ENCODE assay signal across 1 cellular context in the genomic region with DNA sequence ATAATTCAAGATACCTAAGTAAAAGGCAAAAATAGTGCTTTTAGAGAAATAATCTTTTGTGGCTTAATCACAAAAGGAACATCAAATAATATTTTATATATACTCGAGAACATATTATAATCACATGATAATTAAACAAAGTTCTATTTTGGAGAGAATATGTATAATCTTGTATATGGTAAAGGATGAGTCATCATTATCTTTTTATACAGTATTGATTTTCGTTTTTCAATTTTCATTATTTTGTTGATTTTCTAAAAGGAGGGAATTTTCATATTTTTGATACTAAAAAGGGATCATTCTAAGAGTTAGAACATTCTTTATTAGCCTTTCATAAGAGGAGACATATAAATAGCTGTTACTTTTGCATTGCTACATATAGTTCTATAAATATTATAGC.
TF ChIP-seq lines count a peak whose summit lies in the region.

No MANE protein-coding gene starts in this region.

TF ChIP-seq in HepG2, 621 proteins besides CTCF, POLR2A, EP300 and RAD21 (continued from another document):
- no peak for TF ChIP-seq CREM (IDR thresholded peaks at IDR 0.05)
- no peak for TF ChIP-seq CREM (CRISPR knock-in tag; IDR thresholded peaks at IDR 0.05)
- TF ChIP-seq, protein P1, sequence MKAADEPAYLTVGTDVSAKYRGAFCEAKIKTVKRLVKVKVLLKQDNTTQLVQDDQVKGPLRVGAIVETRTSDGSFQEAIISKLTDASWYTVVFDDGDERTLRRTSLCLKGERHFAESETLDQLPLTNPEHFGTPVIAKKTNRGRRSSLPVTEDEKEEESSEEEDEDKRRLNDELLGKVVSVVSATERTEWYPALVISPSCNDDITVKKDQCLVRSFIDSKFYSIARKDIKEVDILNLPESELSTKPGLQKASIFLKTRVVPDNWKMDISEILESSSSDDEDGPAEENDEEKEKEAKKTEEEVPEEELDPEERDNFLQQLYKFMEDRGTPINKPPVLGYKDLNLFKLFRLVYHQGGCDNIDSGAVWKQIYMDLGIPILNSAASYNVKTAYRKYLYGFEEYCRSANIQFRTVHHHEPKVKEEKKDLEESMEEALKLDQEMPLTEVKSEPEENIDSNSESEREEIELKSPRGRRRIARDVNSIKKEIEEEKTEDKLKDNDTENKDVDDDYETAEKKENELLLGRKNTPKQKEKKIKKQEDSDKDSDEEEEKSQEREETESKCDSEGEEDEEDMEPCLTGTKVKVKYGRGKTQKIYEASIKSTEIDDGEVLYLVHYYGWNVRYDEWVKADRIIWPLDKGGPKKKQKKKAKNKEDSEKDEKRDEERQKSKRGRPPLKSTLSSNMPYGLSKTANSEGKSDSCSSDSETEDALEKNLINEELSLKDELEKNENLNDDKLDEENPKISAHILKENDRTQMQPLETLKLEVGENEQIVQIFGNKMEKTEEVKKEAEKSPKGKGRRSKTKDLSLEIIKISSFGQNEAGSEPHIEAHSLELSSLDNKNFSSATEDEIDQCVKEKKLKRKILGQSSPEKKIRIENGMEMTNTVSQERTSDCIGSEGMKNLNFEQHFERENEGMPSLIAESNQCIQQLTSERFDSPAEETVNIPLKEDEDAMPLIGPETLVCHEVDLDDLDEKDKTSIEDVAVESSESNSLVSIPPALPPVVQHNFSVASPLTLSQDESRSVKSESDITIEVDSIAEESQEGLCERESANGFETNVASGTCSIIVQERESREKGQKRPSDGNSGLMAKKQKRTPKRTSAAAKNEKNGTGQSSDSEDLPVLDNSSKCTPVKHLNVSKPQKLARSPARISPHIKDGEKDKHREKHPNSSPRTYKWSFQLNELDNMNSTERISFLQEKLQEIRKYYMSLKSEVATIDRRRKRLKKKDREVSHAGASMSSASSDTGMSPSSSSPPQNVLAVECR (CRISPR knock-in tag; IDR thresholded peaks at IDR 0.05; ENCODE audit: borderline replicate concordance): no peak
- no peak for TF ChIP-seq ZNF160 (CRISPR knock-in tag; IDR thresholded peaks at IDR 0.05)
- TF ChIP-seq, protein P2, sequence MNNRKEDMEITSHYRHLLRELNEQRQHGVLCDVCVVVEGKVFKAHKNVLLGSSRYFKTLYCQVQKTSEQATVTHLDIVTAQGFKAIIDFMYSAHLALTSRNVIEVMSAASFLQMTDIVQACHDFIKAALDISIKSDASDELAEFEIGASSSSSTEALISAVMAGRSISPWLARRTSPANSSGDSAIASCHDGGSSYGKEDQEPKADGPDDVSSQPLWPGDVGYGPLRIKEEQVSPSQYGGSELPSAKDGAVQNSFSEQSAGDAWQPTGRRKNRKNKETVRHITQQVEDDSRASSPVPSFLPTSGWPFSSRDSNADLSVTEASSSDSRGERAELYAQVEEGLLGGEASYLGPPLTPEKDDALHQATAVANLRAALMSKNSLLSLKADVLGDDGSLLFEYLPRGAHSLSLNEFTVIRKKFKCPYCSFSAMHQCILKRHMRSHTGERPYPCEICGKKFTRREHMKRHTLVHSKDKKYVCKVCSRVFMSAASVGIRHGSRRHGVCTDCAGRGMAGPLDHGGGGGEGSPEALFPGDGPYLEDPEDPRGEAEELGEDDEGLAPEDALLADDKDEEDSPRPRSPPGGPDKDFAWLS (CRISPR knock-in tag; IDR thresholded peaks at IDR 0.05; ENCODE audit: borderline replicate concordance): no peak
- TF ChIP-seq PAF1 (CRISPR knock-in tag; IDR thresholded peaks at IDR 0.05): no peak
- TF ChIP-seq FOXJ3 (CRISPR knock-in tag; IDR thresholded peaks at IDR 0.05; ENCODE audit: borderline replicate concordance): no peak
- peak; percentile 32; the same call in 1 of the 2 replicates for TF ChIP-seq MAFF (IDR thresholded peaks at IDR 0.05; ENCODE audit: low read depth, low read length)
- TF ChIP-seq IKZF1 (IDR thresholded peaks at IDR 0.05): no peak
- TF ChIP-seq MAFK (conservative IDR thresholded peaks at IDR 0.05 in 1 of 2, IDR thresholded peaks at IDR 0.05 in 1 of 2; ENCODE audit: low read length in 2 of 2): peak in 1 of 2 experiments; percentile 36; a peak in 1 of 4 replicates
